Comparison of ENCODE assay signal across 25 cellular contexts in genomic region chr7:105565190-105565589, GRCh38.
"Had no signal": no experiment of that assay in that cellular context is flagged by ENCODE, and none has a peak within 500 bp of the region (broad histone marks: within the 10 kb centered on the region; RNA-seq: fewer than 3 reads in every experiment).

No MANE protein-coding gene starts in this region.

- H3K27ac ChIP-seq: adrenal gland, body of pancreas had no signal

- H3K4me3 ChIP-seq: adrenal gland, body of pancreas had no signal

- H3K9me3 ChIP-seq: adrenal gland, body of pancreas had no signal

- H3K4me1 ChIP-seq: adrenal gland, body of pancreas had no signal

- DNase-seq: activated CD4-positive, alpha-beta memory T cell treated with anti-CD3 and anti-CD28 coated beads for 36 hours; activated CD4-positive, alpha-beta T cell treated with anti-CD3 and anti-CD28 coated beads for 36 hours; activated CD4-positive, alpha-beta T cell treated with anti-CD3 and anti-CD28 coated beads, Interleukin-2, amount 10 ng/mL, durations not matched to agents 24 days and 14 days; activated CD4-positive, CD25-positive, alpha-beta regulatory T cell; activated CD4-positive, CD25-positive, alpha-beta regulatory T cell treated with anti-CD3 and anti-CD28 coated beads, Interleukin-2, amount 50 U/mL, for 72 hours; activated CD8-positive, alpha-beta memory T cell treated with anti-CD3 and anti-CD28 coated beads, Interleukin-2, amount 10 ng/mL, durations not matched to agents 7 days and 5 days; activated CD8-positive, alpha-beta memory T cell treated with anti-CD3 and anti-CD28 coated beads, Interleukin-2, amount 50 U/mL, for 4 hours; activated CD8-positive, alpha-beta T cell treated with anti-CD3 and anti-CD28 coated beads, Interleukin-2, amount 10 ng/mL, durations not matched to agents 7 days and 5 days; activated effector memory CD4-positive, alpha-beta T cell treated with anti-CD3 and anti-CD28 coated beads, Interleukin-2, amount 50 U/mL, for 16 hours; activated naive CD4-positive, alpha-beta T cell treated with anti-CD3 and anti-CD28 coated beads for 36 hours; activated naive CD8-positive, alpha-beta T cell treated with anti-CD3 and anti-CD28 coated beads for 36 hours; activated naive CD8-positive, alpha-beta T cell treated with anti-CD3 and anti-CD28 coated beads, Interleukin-2, amount 50 U/mL, for 24 hours; activated T-cell treated with anti-CD3 and anti-CD28 coated beads, Interleukin-2, amount 50 U/mL, for 1 hour; activated T-cell treated with anti-CD3 and anti-CD28 coated beads, Interleukin-2, amount 50 U/mL, for 48 hours; adrenal gland; aorta; body of pancreas; cortex of kidney; dermis blood vessel endothelial cell; effector CD8-positive, alpha-beta T cell; endodermal cell; foreskin fibroblast; glutamatergic neuron; T-helper 2 cell had no signal

- H3K27me3 ChIP-seq: adrenal gland, body of pancreas had no signal

- ATAC-seq: activated CD4-positive, alpha-beta T cell treated with anti-CD3 and anti-CD28 coated beads for 36 hours; activated CD8-positive, alpha-beta memory T cell treated with anti-CD3 and anti-CD28 coated beads, Interleukin-2, amount 10 ng/mL, durations not matched to agents 7 days and 5 days; activated CD8-positive, alpha-beta T cell treated with anti-CD3 and anti-CD28 coated beads, Interleukin-2, amount 10 ng/mL, durations not matched to agents 7 days and 5 days; activated naive CD8-positive, alpha-beta T cell treated with anti-CD3 and anti-CD28 coated beads, Interleukin-2, amount 50 U/mL, for 24 hours; body of pancreas; esophagus mucosa had no signal
